In genomic region chr13:27011661-27012060, GRCh38 we compare ENCODE assay signal across 16 cellular contexts.
DNase-seq lines count a peak whose midpoint lies in the region; ATAC-seq, FAIRE-seq and TF ChIP-seq lines count a peak whose summit lies in the region.
"Had no signal": no experiment of that assay in that cellular context is flagged by ENCODE, and none has a peak within 500 bp of the region (broad histone marks: within the 10 kb centered on the region; RNA-seq: fewer than 3 reads in every experiment).

No MANE protein-coding gene starts in this region.

- CTCF ChIA-PET in IMR-90 (lab: Yijun Ruan, JAX): no interaction called here

- H2AFZ ChIP-seq in H9 (ENCODE audit: low read length) (no peak overlapping the region), IMR-90 (replicated peaks; ENCODE audit: low read length, poor library complexity) (no peak overlapping the region), mesenchymal stem cell (ENCODE audit: low read depth, low read length) (no peak overlapping the region)

- TF ChIP-seq CTCF in H9 (conservative IDR thresholded peaks at IDR 0.05) (no peak), IMR-90 (conservative IDR thresholded peaks at IDR 0.05; ENCODE audit: low read depth, low read length) (no peak), coronary artery (IDR thresholded peaks at IDR 0.05) (no peak)

- no peaks in the 10 kb centered on the region for H4K20me1 ChIP-seq in H9 (ENCODE audit: control insufficient read depth, insufficient read depth, insufficient read length)
- no peaks in the 10 kb centered on the region for H4K20me1 ChIP-seq in IMR-90 (ENCODE audit: insufficient read depth, low read length)

- H3K56ac ChIP-seq in H9 (ENCODE audit: insufficient read length, low read depth, low read length) (no peak overlapping the region), IMR-90 (ENCODE audit: extremely low read depth, insufficient read depth, low read length) (no peak overlapping the region)

- no peaks in the 10 kb centered on the region for H3K79me2 ChIP-seq in H9 (ENCODE audit: insufficient read depth, low read length)

- H2BK5ac ChIP-seq in H9 (ENCODE audit: insufficient read length, low read length) (no peak overlapping the region), IMR-90 (ENCODE audit: low read depth, low read length, poor library complexity, severe bottlenecking) (no peak overlapping the region), mesenchymal stem cell (ENCODE audit: low read depth, low read length, poor library complexity, severe bottlenecking) (no peak overlapping the region)

- H3K4me1 ChIP-seq in H9 (ENCODE audit: insufficient read depth, low read length) (no peaks in the 10 kb centered on the region), IMR-90 (ENCODE audit: control insufficient read depth, insufficient read depth, low read length) (peaks cover 3% of the 10 kb centered on the region), mesenchymal stem cell (ENCODE audit: control insufficient read depth, insufficient read depth, low read depth, low read length) (peaks cover 6% of the 10 kb centered on the region)
- H3K4me1 ChIP-seq: Caco-2, HAP-1 had no signal

- H2AK9ac ChIP-seq in IMR-90 (replicated peaks; ENCODE audit: low read depth, low read length, poor library complexity): no peak overlapping the region

- H3K79me1 ChIP-seq in H9 (ENCODE audit: insufficient read depth, low read depth, low read length, poor library complexity, severe bottlenecking) (no peaks in the 10 kb centered on the region), IMR-90 (ENCODE audit: low read depth in 1 of 2, low read length in 2 of 2) (no peaks in the 10 kb centered on the region), mesenchymal stem cell (replicated peaks; ENCODE audit: low read length, poor library complexity, severe bottlenecking) (no peaks in the 10 kb centered on the region)

- no peaks in the 10 kb centered on the region for H3K9me3 Mint-ChIP-seq in H9
- H3K9me3 Mint-ChIP-seq: CD8-positive, alpha-beta memory T cell had no signal

- no peak for TF ChIP-seq RAD21 in IMR-90 (IDR thresholded peaks at IDR 0.05; ENCODE audit: low read length)

- DNase-seq in H9 (peak; percentile 19), IMR-90 (no peak), coronary artery (ENCODE audit: low spot score) (peak; percentile 31), mesenchymal stem cell (no peak), NCI-H1092 treated with DMSO at 0.1 percent for 48 hours (lab: John Stamatoyannopoulos, UW) (no peak), HTR-8/SVneo (ENCODE audit: insufficient read length, low spot score) (no peak), UCSD-AML1 (lab: John Stamatoyannopoulos, UW; ENCODE audit: unreplicated experiment) (no peak)
- DNase-seq: Caco-2; CD8-positive, alpha-beta memory T cell; DND-41; GDM1; GOT3 had no signal

- H2BK120ac ChIP-seq in H9 (ENCODE audit: low read depth, low read length, poor library complexity, severe bottlenecking) (no peak overlapping the region), IMR-90 (ENCODE audit: low read depth, low read length) (no peak overlapping the region), mesenchymal stem cell (ENCODE audit: low read depth, low read length) (no peak overlapping the region)

- H3K14ac ChIP-seq in H9 (ENCODE audit: insufficient read depth, low read length) (0 out of 2 replicates have a peak overlapping the region, but pooled peaks have one; percentile 40), IMR-90 (replicated peaks; ENCODE audit: low read depth, low read length) (no peak overlapping the region), mesenchymal stem cell (ENCODE audit: low read length in 2 of 2) (no peak overlapping the region)

- H2AK5ac ChIP-seq in H9 (ENCODE audit: insufficient read length, low read length): no peak overlapping the region
- peak overlapping the region; percentile 44; the same call in 1 of the 2 replicates for H2AK5ac ChIP-seq in IMR-90 (ENCODE audit: low read depth, low read length)
- no peak overlapping the region for H2AK5ac ChIP-seq in mesenchymal stem cell (ENCODE audit: low read length, severe bottlenecking)

- H2BK20ac ChIP-seq in H9 (ENCODE audit: low read depth, low read length, poor library complexity, severe bottlenecking) (no peak overlapping the region), IMR-90 (ENCODE audit: low read depth, low read length) (no peak overlapping the region)

- no peaks in the 10 kb centered on the region for H3K27me3 ChIP-seq in H9 (ENCODE audit: insufficient read depth, low read length)
- peaks cover 10% of the 10 kb centered on the region for H3K27me3 ChIP-seq in IMR-90 (ENCODE audit: control insufficient read depth, insufficient read depth, low read length)
- H3K27me3 ChIP-seq in mesenchymal stem cell (ENCODE audit: control insufficient read depth in 1 of 2, insufficient read depth in 1 of 2, low read length in 2 of 2): peaks cover 9 to 11% of the 10 kb centered on the region in 2 experiments

- POLR2A ChIA-PET in IMR-90 (lab: Charles Lee; ENCODE audit: unreplicated experiment): no interaction called here

- H3K9me3 ChIP-seq in H9 (ENCODE audit: control insufficient read depth, low read depth, low read length) (no peaks in the 10 kb centered on the region), IMR-90 (ENCODE audit: control insufficient read depth, insufficient read depth, low read length) (no peaks in the 10 kb centered on the region), mesenchymal stem cell (ENCODE audit: control insufficient read depth, low read length) (no peaks in the 10 kb centered on the region)
- H3K9me3 ChIP-seq: Caco-2, HAP-1 had no signal

- no peaks in the 10 kb centered on the region for H3K9me1 ChIP-seq in IMR-90 (ENCODE audit: insufficient read depth, low read length)

- no peak overlapping the region for H3T11ph ChIP-seq in H9 (ENCODE audit: low read length)

- H4K8ac ChIP-seq in H9 (replicated peaks; ENCODE audit: insufficient read length, low read depth, low read length): no peak overlapping the region
- no peak overlapping the region for H4K8ac ChIP-seq in IMR-90 (ENCODE audit: low read depth in 2 of 2, low read length in 2 of 2)
- H4K8ac ChIP-seq in mesenchymal stem cell (ENCODE audit: low read length): peak overlapping the region; percentile 49

- no peak overlapping the region for H4K91ac ChIP-seq in H9 (ENCODE audit: insufficient read length, low read depth, low read length)
- H4K91ac ChIP-seq in IMR-90 (ENCODE audit: insufficient read depth, low read depth, low read length): no peak overlapping the region
- H4K91ac ChIP-seq in mesenchymal stem cell (ENCODE audit: low read length): peak overlapping the region; percentile 72

- H3K18ac ChIP-seq in H9 (ENCODE audit: insufficient read length, low read depth, low read length) (no peak overlapping the region), IMR-90 (ENCODE audit: low read depth, low read length) (no peak overlapping the region), mesenchymal stem cell (ENCODE audit: low read depth in 1 of 2, low read length in 2 of 2) (peak overlapping the region in 1 of 2 experiments; percentile 59)

- H3K4me1 Mint-ChIP-seq in H9: peaks cover 11 to 13% of the 10 kb centered on the region in 2 experiments

- H3K27ac Mint-ChIP-seq in H9: no peak overlapping the region
- H3K27ac Mint-ChIP-seq: CD14-positive monocyte; CD8-positive, alpha-beta memory T cell had no signal

- H3K36me3 ChIP-seq in IMR-90 (ENCODE audit: control insufficient read depth, insufficient read depth, low read length) (no peaks in the 10 kb centered on the region), mesenchymal stem cell (ENCODE audit: control insufficient read depth in 1 of 2, insufficient read depth in 2 of 2, low read depth in 1 of 2, low read length in 2 of 2) (no peaks in the 10 kb centered on the region)
- H3K36me3 ChIP-seq: HAP-1 had no signal

- H3K4me2 ChIP-seq in H9 (ENCODE audit: insufficient read depth, insufficient read length, low read length) (no peak overlapping the region), IMR-90 (ENCODE audit: low read depth, low read length) (no peak overlapping the region), mesenchymal stem cell (ENCODE audit: low read length, poor library complexity, severe bottlenecking) (no peak overlapping the region)

- peaks cover 16% of the 10 kb centered on the region for H3K27me3 Mint-ChIP-seq in H9 (ENCODE audit: low read depth)

- intact Hi-C loops in IMR-90 (cut with micrococcal nuclease): no loop called here

- peaks cover 6% of the 10 kb centered on the region for H3K23me2 ChIP-seq in H9 (ENCODE audit: insufficient read length, low read depth, low read length, poor library complexity, severe bottlenecking)

- no peak for FAIRE-seq in HTR-8/SVneo (lab: Jason Lieb, UNC)
- FAIRE-seq: GM12892, GM19239 had no signal

- H3K23ac ChIP-seq in H9 (ENCODE audit: insufficient read length, low read depth, low read length) (no peak overlapping the region), IMR-90 (ENCODE audit: low read depth, low read length) (no peak overlapping the region), mesenchymal stem cell (ENCODE audit: low read length in 2 of 2) (no peak overlapping the region)

- no peak overlapping the region for H3K9ac ChIP-seq in H9 (ENCODE audit: extremely low read depth, insufficient read length, low read length)
- no peak overlapping the region for H3K9ac ChIP-seq in IMR-90 (ENCODE audit: low read depth, low read length)
- H3K9ac ChIP-seq in mesenchymal stem cell (ENCODE audit: low read length): no peak overlapping the region

- H3K4me3 Mint-ChIP-seq in H9: no peak overlapping the region
- H3K4me3 Mint-ChIP-seq: CD14-positive monocyte; CD8-positive, alpha-beta memory T cell had no signal

- no peaks in the 10 kb centered on the region for H3K36me3 Mint-ChIP-seq in H9 (ENCODE audit: insufficient read depth in 1 of 3, low read depth in 3 of 3)
- H3K36me3 Mint-ChIP-seq: CD14-positive monocyte; CD8-positive, alpha-beta memory T cell had no signal

- no peak overlapping the region for H2BK12ac ChIP-seq in H9 (ENCODE audit: insufficient read length, low read depth, low read length)
- peak overlapping the region; percentile 23 to 82 for H2BK12ac ChIP-seq in mesenchymal stem cell (ENCODE audit: low read length in 2 of 2)

- BruUV-seq in IMR-90 (replicated peaks; lab: Mats Ljungman, UMichigan): no TSS peak

- H3K27ac ChIP-seq in H9 (ENCODE audit: insufficient read length, low read depth, low read length) (no peak overlapping the region), IMR-90 (ENCODE audit: insufficient read depth, low read length) (no peak overlapping the region), coronary artery (no peak overlapping the region), mesenchymal stem cell (ENCODE audit: low read length, poor library complexity, severe bottlenecking) (no peak overlapping the region)

- H3K4ac ChIP-seq in H9 (ENCODE audit: low read depth, low read length) (no peak overlapping the region), IMR-90 (ENCODE audit: low read depth, low read length) (no peak overlapping the region), mesenchymal stem cell (ENCODE audit: low read depth in 1 of 2, low read length in 2 of 2) (peak overlapping the region in 1 of 2 experiments; percentile 32)

- no peak for TF ChIP-seq POLR2A in IMR-90 (IDR thresholded peaks at IDR 0.05; ENCODE audit: low read depth, low read length)

- H4K5ac ChIP-seq in H9 (ENCODE audit: insufficient read length, low read depth, low read length): no peak overlapping the region
- no peak overlapping the region for H4K5ac ChIP-seq in IMR-90 (ENCODE audit: low read depth, low read length)

- H3K4me3 ChIP-seq in IMR-90 (ENCODE audit: insufficient read depth, low read depth, low read length) (no peak overlapping the region), coronary artery (no peak overlapping the region), mesenchymal stem cell (ENCODE audit: insufficient read depth in 1 of 2, low read depth in 1 of 2, low read length in 2 of 2) (no peak overlapping the region)
- H3K4me3 ChIP-seq: HAP-1 had no signal

- in situ Hi-C loops in IMR-90 (cut with MboI; ENCODE audit: low sequenced_read_pairs): no loop called here

- ATAC-seq in IMR-90 (ENCODE audit: low read depth): no peak

- no CpG with 5 or more reads among the region's 5 CpGs for WGBS in H9 (ENCODE audit: extremely low coverage, insufficient read length, low lambda C conversion rate)
- WGBS in IMR-90 (ENCODE audit: extremely low coverage in 2 of 2, insufficient read length in 1 of 2), 2 experiments: no CpG with 5 or more reads among the region's 5 CpGs
- 97% methylated on average over 5 of the region's 5 CpGs for WGBS in mesenchymal stem cell

- dilution Hi-C loops in IMR-90 (cut with HindIII; ENCODE audit: low sequenced_read_pairs, unreplicated experiment): no loop called here

- H2BK15ac ChIP-seq in H9 (ENCODE audit: low read depth, low read length) (no peak overlapping the region), IMR-90 (ENCODE audit: low read depth, low read length) (peak overlapping the region; percentile 4; the same call in 1 of the 3 replicates), mesenchymal stem cell (ENCODE audit: low read depth, poor library complexity, severe bottlenecking) (no peak overlapping the region)

Comparison
In these comparisons a context has a peak if more than half of its experiments do, and no peak if none do; other contexts are left out.
1. DNase-seq: peak in H9 (single experiment) and coronary artery (single experiment); none in IMR-90 (single experiment), mesenchymal stem cell (single experiment), NCI-H1092 treated with DMSO at 0.1 percent for 48 hours (single experiment), HTR-8/SVneo (single experiment) and UCSD-AML1 (single experiment).